Comparison of ENCODE assay signal across 1 cellular context in genomic region chr5:32290922-32291321, GRCh38.
TF ChIP-seq lines count a peak whose summit lies in the region.

No MANE protein-coding gene starts in this region.

TF ChIP-seq in SK-N-SH treated with all-trans-retinoic acid at 6 μM for 48 hours, 23 proteins besides CTCF, POLR2A, EP300 and RAD21 (continued from another document):
- TF ChIP-seq TSHZ2 (CRISPR knock-in tag; IDR thresholded peaks at IDR 0.05): no peak
- TF ChIP-seq ESRRG (CRISPR knock-in tag; IDR thresholded peaks at IDR 0.05): no peak
- no peak for TF ChIP-seq ZC3H10 (CRISPR knock-in tag; IDR thresholded peaks at IDR 0.05)
- TF ChIP-seq ARNTL (CRISPR knock-in tag; IDR thresholded peaks at IDR 0.05; ENCODE audit: borderline replicate concordance, low read depth): no peak
- no peak for TF ChIP-seq ZNF565 (CRISPR knock-in tag; conservative IDR thresholded peaks at IDR 0.05; ENCODE audit: low read depth)
- no peak for TF ChIP-seq ZNF70 (CRISPR knock-in tag; IDR thresholded peaks at IDR 0.05)
- no peak for TF ChIP-seq TOX (CRISPR knock-in tag; IDR thresholded peaks at IDR 0.05; ENCODE audit: borderline replicate concordance)
- no peak for TF ChIP-seq BACH2 (CRISPR knock-in tag; IDR thresholded peaks at IDR 0.05; ENCODE audit: borderline replicate concordance)
- TF ChIP-seq ISL1 (CRISPR knock-in tag; IDR thresholded peaks at IDR 0.05): no peak
- TF ChIP-seq OSR1 (CRISPR knock-in tag; IDR thresholded peaks at IDR 0.05): no peak
